In the genomic region with DNA sequence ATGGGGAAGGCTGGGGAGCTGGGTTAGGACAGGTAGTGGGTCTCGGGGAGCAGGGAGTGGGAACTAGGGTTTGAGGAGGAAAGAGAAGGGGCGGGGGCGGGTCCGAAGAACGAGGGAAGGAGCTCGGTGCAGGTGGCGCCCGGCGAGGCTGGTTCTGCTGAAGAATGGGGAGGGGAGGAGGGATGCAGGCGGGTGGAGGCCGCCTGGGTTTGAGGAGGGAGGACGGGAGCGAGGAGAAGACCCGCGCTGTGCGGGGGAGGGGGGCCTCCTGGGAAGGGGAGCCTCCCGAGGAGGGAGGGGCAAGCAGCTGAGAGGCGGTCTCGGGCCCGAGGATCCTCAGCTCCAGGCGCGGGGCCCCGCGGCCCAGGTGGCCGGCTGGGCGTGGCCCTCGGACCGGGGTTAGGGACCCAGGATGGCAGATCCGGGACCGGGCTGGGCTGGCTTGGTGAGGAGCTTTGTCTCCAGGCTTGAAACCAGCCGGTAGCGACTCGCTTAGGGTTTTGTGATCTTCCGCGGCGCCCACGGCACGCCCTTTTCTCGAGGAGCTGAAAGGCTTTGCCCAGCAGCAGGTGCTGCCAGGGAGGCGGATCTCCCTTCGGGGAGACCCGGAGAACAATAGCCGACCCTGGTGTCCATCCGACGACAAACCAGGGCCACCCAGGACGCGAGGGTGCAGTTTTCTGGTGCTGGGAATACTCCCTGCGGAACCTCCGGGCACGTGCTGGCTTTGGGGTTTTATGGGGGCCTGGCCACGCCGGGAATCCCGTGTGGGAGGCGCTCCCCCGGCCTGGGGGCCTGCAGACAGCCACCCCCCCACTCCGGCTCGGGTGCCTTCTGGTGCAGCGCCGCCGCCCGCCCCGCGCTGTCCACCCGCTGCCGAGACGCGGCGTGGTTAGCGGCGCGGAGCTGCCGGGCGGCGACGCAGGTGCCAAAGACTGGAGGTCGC, we compare ENCODE assay signal across 1 cellular context.
TF ChIP-seq lines count a peak whose summit lies in the region.

No MANE protein-coding gene starts in this region.

TF ChIP-seq in IMR-90, 13 proteins besides CTCF, POLR2A, EP300 and RAD21 (continued from another document):
- TF ChIP-seq MAZ (IDR thresholded peaks at IDR 0.05; ENCODE audit: borderline replicate concordance, low read depth, low read length) = no peak
